Comparison of ENCODE assay signal across 1 cellular context in the genomic region with DNA sequence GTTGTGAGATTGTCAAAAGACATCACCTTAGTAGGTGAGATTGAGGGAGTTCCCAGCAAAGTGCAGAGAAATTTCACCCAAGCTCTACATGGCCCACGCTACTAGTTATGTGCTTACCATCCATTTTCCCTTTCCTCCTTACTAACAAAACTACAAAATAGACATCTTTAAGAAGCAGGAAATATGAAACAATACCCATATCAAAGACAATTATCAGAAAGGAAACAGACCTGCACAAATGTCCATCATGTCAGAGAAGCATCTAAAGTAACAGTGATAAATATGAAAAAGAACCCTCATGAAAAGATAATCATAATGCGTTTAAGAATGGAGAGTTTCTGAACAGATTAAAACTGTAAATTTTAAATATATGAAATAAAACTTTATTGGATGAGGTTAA.
TF ChIP-seq lines count a peak whose summit lies in the region.

No MANE protein-coding gene starts in this region.

TF ChIP-seq in endothelial cell of umbilical vein, 7 proteins besides CTCF, POLR2A, EP300 and RAD21:
- TF ChIP-seq EZH2 (IDR thresholded peaks at IDR 0.05; ENCODE audit: borderline replicate concordance, low read depth, low read length, severe bottlenecking) (no peak), JUN (IDR thresholded peaks at IDR 0.05; ENCODE audit: borderline replicate concordance, insufficient read depth, insufficient read length, low read depth) (no peak), FOS (IDR thresholded peaks at IDR 0.05; ENCODE audit: borderline replicate concordance, insufficient read depth, low read length) (no peak), GATA2 (IDR thresholded peaks at IDR 0.05; ENCODE audit: insufficient read depth, insufficient read length, low read depth, low read length) (peak; percentile 26), MYC (IDR thresholded peaks at IDR 0.05; ENCODE audit: low read depth, low read length) (no peak), POLR2AphosphoS5 (IDR thresholded peaks at IDR 0.05; ENCODE audit: insufficient read depth, low read depth, low read length) (no peak)
- TF ChIP-seq, protein P1, sequence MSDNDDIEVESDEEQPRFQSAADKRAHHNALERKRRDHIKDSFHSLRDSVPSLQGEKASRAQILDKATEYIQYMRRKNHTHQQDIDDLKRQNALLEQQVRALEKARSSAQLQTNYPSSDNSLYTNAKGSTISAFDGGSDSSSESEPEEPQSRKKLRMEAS (IDR thresholded peaks at IDR 0.05; ENCODE audit: insufficient read depth, insufficient read length): no peak
